9 cellular contexts compared by ENCODE assay signal in the genomic region with DNA sequence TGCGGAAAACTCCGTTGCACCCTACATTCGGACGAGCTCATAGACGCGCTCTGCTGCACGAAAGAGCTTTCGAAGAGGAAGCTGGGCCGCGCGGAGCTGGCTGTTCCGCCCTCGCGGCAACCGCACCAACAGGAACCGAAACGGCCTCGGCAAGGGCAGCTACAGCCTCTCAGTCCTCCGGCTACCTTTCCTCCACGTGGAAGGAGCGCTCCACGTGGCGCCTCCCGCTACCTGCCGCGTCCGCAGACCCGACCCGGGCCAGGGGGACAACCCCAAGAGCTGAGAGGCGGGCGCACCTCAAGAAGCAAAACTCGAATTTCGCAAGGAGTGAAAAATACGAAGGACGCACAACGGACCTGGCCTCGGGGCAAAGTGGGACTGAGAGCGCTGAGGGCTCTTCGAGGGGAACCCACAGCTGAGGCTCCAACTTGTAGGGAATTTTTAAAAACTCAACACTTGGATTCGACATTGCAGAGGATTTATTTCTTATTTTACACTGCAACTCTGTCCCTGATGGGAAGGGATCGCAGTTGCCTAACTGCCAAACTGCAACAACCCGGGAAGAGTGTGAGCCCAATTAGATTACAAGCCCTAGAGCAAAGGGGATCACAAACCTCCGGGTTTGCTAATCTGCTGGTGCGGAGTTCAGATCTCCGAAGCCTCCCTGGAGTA. TPM values are rescaled to one million over a fixed set of nuclear protein-coding genes. Genes with fewer than 3 reads are reported as not detected.
A peak's percentile ranks its signal among the peaks of the same experiment; 100 is the strongest.
DNase-seq lines count a peak whose midpoint lies in the region; ATAC-seq and TF ChIP-seq lines count a peak whose summit lies in the region.
"Had no signal": no experiment of that assay in that cellular context is flagged by ENCODE, and none has a peak within 500 bp of the region (broad histone marks: within the 10 kb centered on the region; RNA-seq: fewer than 3 reads in every experiment).

No MANE protein-coding gene starts in this region.

- H3K4me3 ChIP-seq in KMS-11 (IDR thresholded peaks at IDR 0.05; ENCODE audit: insufficient read depth, low read depth, low read length) (no peak overlapping the region), right atrium auricular region (peak overlapping the region; percentile 28 to 49)

- TF ChIP-seq CTCF in GM10248 (IDR thresholded peaks at IDR 0.05; ENCODE audit: control extremely low read depth, extremely low read depth, low read depth, missing control alignments): no peak
- TF ChIP-seq CTCF in KMS-11 (conservative IDR thresholded peaks at IDR 0.05; ENCODE audit: low read depth, low read length): no peak
- TF ChIP-seq CTCF in right atrium auricular region (IDR thresholded peaks at IDR 0.05): no peak

- no peaks in the 10 kb centered on the region for H3K79me2 ChIP-seq in KMS-11 (ENCODE audit: insufficient read depth, low read depth)

- no peaks in the 10 kb centered on the region for H4K20me1 ChIP-seq in KMS-11 (ENCODE audit: insufficient read depth)

- H3K27me3 Mint-ChIP-seq in activated naive CD8-positive, alpha-beta T cell treated with anti-CD3 and anti-CD28 coated beads for 36 hours: peaks cover 93% of the 10 kb centered on the region

- H3K27ac Mint-ChIP-seq in activated naive CD8-positive, alpha-beta T cell treated with anti-CD3 and anti-CD28 coated beads for 36 hours: peak overlapping the region; percentile 38

- H3K36me3 ChIP-seq in KMS-11 (ENCODE audit: insufficient read depth): no peaks in the 10 kb centered on the region
- no peaks in the 10 kb centered on the region for H3K36me3 ChIP-seq in right atrium auricular region

- peak overlapping the region; percentile 80 for H3K4me2 ChIP-seq in KMS-11

- peak overlapping the region; percentile 61 for H3K4me3 Mint-ChIP-seq in activated naive CD8-positive, alpha-beta T cell treated with anti-CD3 and anti-CD28 coated beads for 36 hours

- POLR2A ChIA-PET in GM10248 (lab: Yijun Ruan, JAX): interaction anchor here (0.6 kb wide), 1 partner anchor 98 kb away, joined by 3 read pairs; no protein-coding TSS in a partner anchor

- no peaks in the 10 kb centered on the region for H3K36me3 Mint-ChIP-seq in activated naive CD8-positive, alpha-beta T cell treated with anti-CD3 and anti-CD28 coated beads for 36 hours

- H3K4me1 Mint-ChIP-seq in activated naive CD8-positive, alpha-beta T cell treated with anti-CD3 and anti-CD28 coated beads for 36 hours: peaks cover 29% of the 10 kb centered on the region

- H3K9ac ChIP-seq in KMS-11: peak overlapping the region; percentile 79

- H3K9me3 ChIP-seq in right atrium auricular region: no peaks in the 10 kb centered on the region

- H3K4me1 ChIP-seq in KMS-11 (ENCODE audit: low read depth, poor library complexity, severe bottlenecking) (no peaks in the 10 kb centered on the region), right atrium auricular region (peaks cover 0 to 42% of the 10 kb centered on the region in 2 donors)

- CTCF ChIA-PET in GM10248 (lab: Yijun Ruan, JAX): interaction anchor here (0.9 to 2.2 kb wide), 3 partner anchors 9 to 766 kb away, joined by 3 to 12 read pairs (median 6); no protein-coding TSS in a partner anchor

- intact Hi-C loops in sciatic nerve (cut with DNase I): no loop called here

- peak; percentile 99 for ATAC-seq in GM21529 (IDR thresholded peaks at IDR 0.05; ENCODE audit: unreplicated experiment)
- ATAC-seq in sciatic nerve: peak; percentile 78

- H3K27me3 ChIP-seq in KMS-11 (ENCODE audit: insufficient read depth, low read depth) (no peaks in the 10 kb centered on the region), right atrium auricular region (peaks cover 16 to 26% of the 10 kb centered on the region in 2 donors)

- DNase-seq in GM10248 (ENCODE audit: extremely low spot score) (peak; percentile 89), right atrium auricular region (ENCODE audit: low spot score) (peak; percentile 64), sciatic nerve (ENCODE audit: low spot score) (peak; percentile 76), hepatic stellate cell (ENCODE audit: low spot score) (no peak)
- DNase-seq in activated naive CD8-positive, alpha-beta T cell treated with anti-CD3 and anti-CD28 coated beads for 36 hours: peak; percentile 64
- DNase-seq in effector CD4-positive, alpha-beta T cell: no peak

- peak overlapping the region; percentile 85 for H2AFZ ChIP-seq in KMS-11 (ENCODE audit: low read depth)

- peak overlapping the region; percentile 13; the same call in 1 of the 2 replicates for H3K27ac ChIP-seq in KMS-11
- H3K27ac ChIP-seq in right atrium auricular region: no peak overlapping the region
- H3K27ac ChIP-seq: VCaP had no signal

- no peaks in the 10 kb centered on the region for H3K9me3 Mint-ChIP-seq in activated naive CD8-positive, alpha-beta T cell treated with anti-CD3 and anti-CD28 coated beads for 36 hours

RNA-seq across cellular contexts. Expression of gene HPSE2, which starts 1.4 kb away (rescaled TPM):
- total RNA-seq in activated naive CD8-positive, alpha-beta T cell treated with anti-CD3 and anti-CD28 coated beads for 36 hours: not detected
- total RNA-seq in right atrium auricular region (not detected), sciatic nerve (1.7 TPM)

Comparison
In these comparisons a context has a peak if more than half of its experiments do, and no peak if none do; other contexts are left out.
1. DNase-seq: peak in GM10248 (single experiment), activated naive CD8-positive, alpha-beta T cell treated with anti-CD3 and anti-CD28 coated beads for 36 hours (single experiment), right atrium auricular region (single experiment) and sciatic nerve (single experiment); none in effector CD4-positive, alpha-beta T cell (single experiment) and hepatic stellate cell (single experiment).